In the genomic region with DNA sequence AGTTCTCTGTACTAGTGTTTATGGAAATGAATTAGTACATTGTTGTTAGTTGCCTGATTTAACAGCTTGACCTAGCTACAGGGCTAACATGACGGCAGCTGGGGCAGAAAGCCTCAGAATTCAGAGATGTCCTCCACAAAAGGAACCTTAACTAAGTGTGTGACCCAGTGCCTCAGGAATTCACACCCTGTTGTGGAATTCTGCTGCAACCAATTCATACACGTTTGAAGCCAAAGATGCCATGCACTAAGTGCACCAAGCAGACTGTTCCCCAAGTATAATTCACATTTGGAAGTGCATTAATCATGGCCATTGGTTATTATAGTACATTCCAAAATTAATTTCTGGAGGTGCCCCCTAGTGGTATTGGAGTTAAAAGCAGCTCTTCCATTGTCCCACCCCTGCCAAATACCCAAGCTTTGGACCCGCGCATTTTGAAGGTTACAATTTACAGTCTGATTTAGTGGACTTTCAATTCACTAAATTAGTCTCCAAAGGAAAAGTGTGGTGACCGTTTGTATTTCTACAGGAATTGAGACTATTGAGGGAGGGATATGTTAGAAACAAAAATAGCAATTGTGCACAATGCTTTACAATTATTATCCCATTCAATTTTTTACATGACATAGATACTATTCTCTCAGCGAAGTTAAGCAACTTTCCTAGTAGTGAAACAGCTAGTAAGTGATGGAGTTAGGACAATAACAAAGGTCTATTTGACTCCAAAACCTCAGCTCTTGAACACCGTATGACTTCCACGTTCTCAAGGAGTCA, we compare ENCODE assay signal across 1 cellular context.
TF ChIP-seq lines count a peak whose summit lies in the region.

No MANE protein-coding gene starts in this region.

TF ChIP-seq in HepG2, 621 proteins besides CTCF, POLR2A, EP300 and RAD21 (continued from another document):
- TF ChIP-seq, protein P1, sequence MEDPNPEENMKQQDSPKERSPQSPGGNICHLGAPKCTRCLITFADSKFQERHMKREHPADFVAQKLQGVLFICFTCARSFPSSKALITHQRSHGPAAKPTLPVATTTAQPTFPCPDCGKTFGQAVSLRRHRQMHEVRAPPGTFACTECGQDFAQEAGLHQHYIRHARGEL (CRISPR knock-in tag; IDR thresholded peaks at IDR 0.05): no peak
- TF ChIP-seq SMC3 (IDR thresholded peaks at IDR 0.05; ENCODE audit: low read length): peak; percentile 54
- TF ChIP-seq, protein P2, sequence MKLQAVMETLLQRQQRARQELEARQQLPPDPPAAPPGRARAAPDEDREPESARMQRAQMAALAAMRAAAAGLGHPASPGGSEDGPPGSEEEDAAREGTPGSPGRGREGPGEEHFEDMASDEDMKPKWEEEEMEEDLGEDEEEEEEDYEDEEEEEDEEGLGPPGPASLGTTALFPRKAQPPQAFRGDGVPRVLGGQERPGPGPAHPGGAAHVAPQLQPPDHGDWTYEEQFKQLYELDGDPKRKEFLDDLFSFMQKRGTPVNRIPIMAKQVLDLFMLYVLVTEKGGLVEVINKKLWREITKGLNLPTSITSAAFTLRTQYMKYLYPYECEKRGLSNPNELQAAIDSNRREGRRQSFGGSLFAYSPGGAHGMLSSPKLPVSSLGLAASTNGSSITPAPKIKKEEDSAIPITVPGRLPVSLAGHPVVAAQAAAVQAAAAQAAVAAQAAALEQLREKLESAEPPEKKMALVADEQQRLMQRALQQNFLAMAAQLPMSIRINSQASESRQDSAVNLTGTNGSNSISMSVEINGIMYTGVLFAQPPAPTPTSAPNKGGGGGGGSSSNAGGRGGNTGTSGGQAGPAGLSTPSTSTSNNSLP (IDR thresholded peaks at IDR 0.05; ENCODE audit: low read depth, low read length): peak; percentile 87
- TF ChIP-seq ZNF33B (CRISPR knock-in tag; IDR thresholded peaks at IDR 0.05): 0 out of 2 replicates have a peak, but pooled peaks have one; percentile 27
- TF ChIP-seq ZFP90 (CRISPR knock-in tag; IDR thresholded peaks at IDR 0.05; ENCODE audit: borderline replicate concordance): 0 out of 2 replicates have a peak, but pooled peaks have one; percentile 41
- TF ChIP-seq MIXL1 (CRISPR knock-in tag; IDR thresholded peaks at IDR 0.05): 0 out of 2 replicates have a peak, but pooled peaks have one; percentile 52
- TF ChIP-seq ZNF777 (CRISPR knock-in tag; IDR thresholded peaks at IDR 0.05): no peak
- no peak for TF ChIP-seq NR3C1 (CRISPR knock-in tag; IDR thresholded peaks at IDR 0.05)
